Comparison of ENCODE assay signal across 15 cellular contexts in genomic region chr3:189455796-189456195, GRCh38.
DNase-seq lines count a peak whose midpoint lies in the region; ATAC-seq and TF ChIP-seq lines count a peak whose summit lies in the region.
"Had no signal": no experiment of that assay in that cellular context is flagged by ENCODE, and none has a peak within 500 bp of the region (broad histone marks: within the 10 kb centered on the region; RNA-seq: fewer than 3 reads in every experiment).

No MANE protein-coding gene starts in this region.

- BruUV-seq in A673 (replicated peaks; lab: Mats Ljungman, UMichigan), result no TSS peak

- H3K27ac Mint-ChIP-seq in T-helper 17 cell, result peak overlapping the region; percentile 56
- peak overlapping the region; percentile 55 for H3K27ac Mint-ChIP-seq in chondrocyte (ENCODE audit: unreplicated experiment)
- peak overlapping the region in 2 of 3 experiments; percentile 25 to 92 for H3K27ac Mint-ChIP-seq in nephron
- H3K27ac Mint-ChIP-seq: CD4-positive, alpha-beta T cell; H9; IgD-negative memory B cell had no signal

- H3K4me1 Mint-ChIP-seq in T-helper 17 cell, result no peaks in the 10 kb centered on the region
- H3K4me1 Mint-ChIP-seq in chondrocyte (ENCODE audit: low read depth), result peaks cover 36% of the 10 kb centered on the region
- peaks cover 37% of the 10 kb centered on the region for H3K4me1 Mint-ChIP-seq in nephron
- H3K4me1 Mint-ChIP-seq: IgD-negative memory B cell had no signal

- TF ChIP-seq CTCF in chondrocyte (IDR thresholded peaks at IDR 0.05), result no peak
- TF ChIP-seq CTCF in nephron (IDR thresholded peaks at IDR 0.05; ENCODE audit: unreplicated experiment in 3 of 3), result no peak
- TF ChIP-seq CTCF in A673 (conservative IDR thresholded peaks at IDR 0.05; ENCODE audit: low read depth, low read length), result no peak

- intact Hi-C loops in A673 (cut with micrococcal nuclease; ENCODE audit: unreplicated experiment), result no loop called here

- no peaks in the 10 kb centered on the region for H3K27me3 Mint-ChIP-seq in T-helper 17 cell
- peaks cover 2% of the 10 kb centered on the region for H3K27me3 Mint-ChIP-seq in chondrocyte (ENCODE audit: low read depth)
- no peaks in the 10 kb centered on the region for H3K27me3 Mint-ChIP-seq in nephron (ENCODE audit: low read depth)
- H3K27me3 Mint-ChIP-seq: CD4-positive, alpha-beta T cell; IgD-negative memory B cell had no signal

- H3K9me3 Mint-ChIP-seq in chondrocyte (ENCODE audit: low read depth) (no peaks in the 10 kb centered on the region), nephron (no peaks in the 10 kb centered on the region)
- H3K9me3 Mint-ChIP-seq: CD4-positive, alpha-beta T cell; H9 had no signal

- no peak for ATAC-seq in T-helper 17 cell
- ATAC-seq: HepG2 had no signal

- no peaks in the 10 kb centered on the region for H3K36me3 ChIP-seq in A673 (ENCODE audit: insufficient read depth, low read length, poor library complexity, severe bottlenecking)

- DNase-seq in T-helper 17 cell (no peak), chondrocyte (ENCODE audit: low spot score) (no peak), A673 (ENCODE audit: low spot score) (no peak), AG20443 (ENCODE audit: low spot score) (no peak), NCI-H2171 (lab: John Stamatoyannopoulos, UW) (no peak)
- DNase-seq: ACHN; AML-193; Calu3; CD4-positive, alpha-beta T cell; DMS79 treated with DMSO at 0.1 percent for 48 hours; GF-D8; H9 had no signal

- no peaks in the 10 kb centered on the region for H3K27me3 ChIP-seq in A673 (replicated peaks; ENCODE audit: insufficient read depth, low read depth, low read length, poor library complexity)

- H3K4me3 ChIP-seq in A673 (ENCODE audit: low read depth, low read length, poor library complexity, severe bottlenecking), result no peak overlapping the region

- no peaks in the 10 kb centered on the region for H3K9me3 ChIP-seq in T-helper 17 cell (ENCODE audit: control insufficient read depth, low read length, poor library complexity, severe bottlenecking)
- H3K9me3 ChIP-seq in A673 (ENCODE audit: low read depth, low read length, poor library complexity, severe bottlenecking), result no peaks in the 10 kb centered on the region

- POLR2A ChIA-PET in A673 (lab: Charles Lee; ENCODE audit: low non-redundant PET), result no interaction called here

- no peak overlapping the region for H3K27ac ChIP-seq in A673 (ENCODE audit: low read depth, low read length, poor library complexity, severe bottlenecking)

- H3K4me1 ChIP-seq in A673 (ENCODE audit: insufficient read depth, low read length, poor library complexity, severe bottlenecking), result peaks cover 8% of the 10 kb centered on the region

- CTCF ChIA-PET in A673 (lab: Charles Lee), result no interaction called here

- peaks cover 3% of the 10 kb centered on the region for H3K36me3 Mint-ChIP-seq in T-helper 17 cell (ENCODE audit: low read depth)
- H3K36me3 Mint-ChIP-seq in chondrocyte (ENCODE audit: low read depth), result peaks cover 2% of the 10 kb centered on the region
- no peaks in the 10 kb centered on the region for H3K36me3 Mint-ChIP-seq in nephron (ENCODE audit: low read depth)
- H3K36me3 Mint-ChIP-seq: IgD-negative memory B cell had no signal

- no peak overlapping the region for H3K4me3 Mint-ChIP-seq in T-helper 17 cell
- no peak overlapping the region for H3K4me3 Mint-ChIP-seq in chondrocyte (ENCODE audit: unreplicated experiment)
- no peak overlapping the region for H3K4me3 Mint-ChIP-seq in nephron
- H3K4me3 Mint-ChIP-seq: CD4-positive, alpha-beta T cell; H9; IgD-negative memory B cell had no signal
